20 cellular contexts compared by ENCODE assay signal in genomic region chr3:128195802-128196201, GRCh38. TPM values are rescaled to one million over a fixed set of nuclear protein-coding genes. Genes with fewer than 3 reads are reported as not detected.
DNase-seq lines count a peak whose midpoint lies in the region; ATAC-seq and TF ChIP-seq lines count a peak whose summit lies in the region.
"Had no signal": no experiment of that assay in that cellular context is flagged by ENCODE, and none has a peak within 500 bp of the region (broad histone marks: within the 10 kb centered on the region; RNA-seq: fewer than 3 reads in every experiment).

No MANE protein-coding gene starts in this region.

- H3K9me3 ChIP-seq in cardiac muscle cell (ENCODE audit: low read depth), result no peaks in the 10 kb centered on the region
- H3K9me3 ChIP-seq: BE2C, gastrocnemius medialis, mucosa of descending colon, SK-N-SH, vagina had no signal

- H3K9me3 Mint-ChIP-seq in neural crest cell, result no peaks in the 10 kb centered on the region
- no peaks in the 10 kb centered on the region for H3K9me3 Mint-ChIP-seq in T-helper 2 cell treated with Interferon-gamma antibody and Interleukin-4, amounts not matched to agents 5 μg/mL and 100 μg/mL, for 36 hours
- H3K9me3 Mint-ChIP-seq: activated T-cell treated with anti-CD3 and anti-CD28 coated beads, Interleukin-2, amount 50 U/mL, for 4 hours; HFFc6 had no signal

- no peak overlapping the region for H3K4me3 Mint-ChIP-seq in neural crest cell
- H3K4me3 Mint-ChIP-seq in T-helper 2 cell treated with Interferon-gamma antibody and Interleukin-4, amounts not matched to agents 5 μg/mL and 100 μg/mL, for 36 hours, result no peak overlapping the region
- H3K4me3 Mint-ChIP-seq: activated T-cell treated with anti-CD3 and anti-CD28 coated beads, Interleukin-2, amount 50 U/mL, for 4 hours; HFFc6 had no signal

- DNase-seq in Ammon's horn (ENCODE audit: low spot score) (peak; percentile 23), NOMO-1 treated with dmso at 0.1 percent for 144 hours (lab: John Stamatoyannopoulos, UW; ENCODE audit: unreplicated experiment) (peak; percentile 56), cardiac muscle cell (ENCODE audit: low read depth in 1 of 2, low spot score in 1 of 2) (no peak), neural crest cell (ENCODE audit: low read depth, low spot score) (no peak), COR-L47 (lab: John Stamatoyannopoulos, UW) (no peak), NAMALWA (ENCODE audit: low spot score) (no peak)
- DNase-seq in T-helper 2 cell treated with Interferon-gamma antibody and Interleukin-4, amounts not matched to agents 5 μg/mL and 100 μg/mL, for 36 hours (ENCODE audit: low spot score), result no peak
- DNase-seq: activated naive CD4-positive, alpha-beta T cell treated with Interleukin-2 at 50 U/mL for 16 hours; activated T-cell treated with anti-CD3 and anti-CD28 coated beads, Interleukin-2, amount 50 U/mL, for 4 hours; erythroblast; gastrocnemius medialis; HFFc6; mucosa of descending colon; NCI-H1694; NCI-H345 had no signal

- no peak overlapping the region for H3K4me3 ChIP-seq in cardiac muscle cell
- H3K4me3 ChIP-seq: gastrocnemius medialis, mucosa of descending colon, vagina had no signal

- no peak for TF ChIP-seq CTCF in cardiac muscle cell (IDR thresholded peaks at IDR 0.05; ENCODE audit: low read depth, low read length)
- TF ChIP-seq CTCF in neural crest cell (conservative IDR thresholded peaks at IDR 0.05), result no peak

- no peaks in the 10 kb centered on the region for H3K27me3 ChIP-seq in cardiac muscle cell
- H3K27me3 ChIP-seq: BE2C, gastrocnemius medialis, vagina had no signal

- peaks cover 2% of the 10 kb centered on the region for H3K36me3 Mint-ChIP-seq in neural crest cell (ENCODE audit: low read depth)
- no peaks in the 10 kb centered on the region for H3K36me3 Mint-ChIP-seq in T-helper 2 cell treated with Interferon-gamma antibody and Interleukin-4, amounts not matched to agents 5 μg/mL and 100 μg/mL, for 36 hours (ENCODE audit: low read depth)

- H3K36me3 ChIP-seq in cardiac muscle cell, result no peaks in the 10 kb centered on the region
- H3K36me3 ChIP-seq: BE2C, gastrocnemius medialis, vagina had no signal

- peaks cover 33% of the 10 kb centered on the region for H3K4me1 ChIP-seq in cardiac muscle cell (ENCODE audit: low read depth)

- no peak for ATAC-seq in HG03432 (IDR thresholded peaks at IDR 0.05; ENCODE audit: unreplicated experiment)
- ATAC-seq: activated T-cell treated with anti-CD3 and anti-CD28 coated beads, Interleukin-2, amount 50 U/mL, for 4 hours; gastrocnemius medialis; HepG2; mucosa of descending colon had no signal

- H3K4me1 Mint-ChIP-seq in neural crest cell, result peaks cover 47% of the 10 kb centered on the region
- peaks cover 6% of the 10 kb centered on the region for H3K4me1 Mint-ChIP-seq in T-helper 2 cell treated with Interferon-gamma antibody and Interleukin-4, amounts not matched to agents 5 μg/mL and 100 μg/mL, for 36 hours (ENCODE audit: low read depth)

- no peaks in the 10 kb centered on the region for H3K27me3 Mint-ChIP-seq in neural crest cell (ENCODE audit: low read depth)
- H3K27me3 Mint-ChIP-seq in T-helper 2 cell treated with Interferon-gamma antibody and Interleukin-4, amounts not matched to agents 5 μg/mL and 100 μg/mL, for 36 hours (ENCODE audit: low read depth), result no peaks in the 10 kb centered on the region

- peak overlapping the region; percentile 82 for H3K27ac Mint-ChIP-seq in neural crest cell (ENCODE audit: unreplicated experiment)
- H3K27ac Mint-ChIP-seq in T-helper 2 cell treated with Interferon-gamma antibody and Interleukin-4, amounts not matched to agents 5 μg/mL and 100 μg/mL, for 36 hours, result no peak overlapping the region
- H3K27ac Mint-ChIP-seq: HFFc6 had no signal

- H3K27ac ChIP-seq in cardiac muscle cell, result peak overlapping the region; percentile 82
- H3K27ac ChIP-seq: vagina had no signal

RNA-seq across cellular contexts. Expression of gene EEFSEC, which starts 42.5 kb away (rescaled TPM):
- total RNA-seq in cardiac muscle cell (23.0 and 26.7 TPM in 2 replicates), neural crest cell (20.2 and 23.4 TPM in 2 replicates)
- polyA plus RNA-seq in cardiac muscle cell, result 47.9 and 52.0 TPM in 2 replicates

Comparison
In these comparisons a context has a peak if more than half of its experiments do, and no peak if none do; other contexts are left out.
1. DNase-seq: peak in Ammon's horn (single experiment) and NOMO-1 treated with dmso at 0.1 percent for 144 hours (single experiment); none in cardiac muscle cell (0 of 2), neural crest cell (single experiment), T-helper 2 cell treated with Interferon-gamma antibody and Interleukin-4, amounts not matched to agents 5 μg/mL and 100 μg/mL, for 36 hours (single experiment), COR-L47 (single experiment) and NAMALWA (single experiment).